Comparison of ENCODE assay signal across 1 cellular context in genomic region chr1:24558902-24559791, GRCh38.
A peak's percentile ranks its signal among the peaks of the same experiment; 100 is the strongest.
TF ChIP-seq lines count a peak whose summit lies in the region.

No MANE protein-coding gene starts in this region.

TF ChIP-seq in HepG2, 621 proteins besides CTCF, POLR2A, EP300 and RAD21 (continued from another document and continues in another):
- TF ChIP-seq ZBTB26 (CRISPR knock-in tag; IDR thresholded peaks at IDR 0.05; ENCODE audit: borderline replicate concordance) (peak; percentile 93; the same call in 1 of the 2 replicates), HOXA5 (CRISPR knock-in tag; IDR thresholded peaks at IDR 0.05) (peak; percentile 25; the same call in 1 of the 2 replicates), CC2D1A (CRISPR knock-in tag; IDR thresholded peaks at IDR 0.05) (no peak), LCORL (IDR thresholded peaks at IDR 0.05) (no peak), LCORL (CRISPR knock-in tag; IDR thresholded peaks at IDR 0.05) (peak; percentile 73; the same call in 1 of the 2 replicates), KLF16 (CRISPR knock-in tag; IDR thresholded peaks at IDR 0.05) (peak in 1 of 2 experiments; percentile 40; a peak in 1 of 4 replicates), SALL1 (CRISPR knock-in tag; IDR thresholded peaks at IDR 0.05) (peak; percentile 74), REST (IDR thresholded peaks at IDR 0.05; ENCODE audit: borderline replicate concordance in 1 of 2, low read depth in 1 of 2, low read length in 2 of 2) (peak in 1 of 2 experiments; percentile 52; a peak in 2 of 4 replicates), ZNF883 (CRISPR knock-in tag; IDR thresholded peaks at IDR 0.05; ENCODE audit: not compliant biosample characterization) (no peak), ZNF430 (CRISPR knock-in tag; IDR thresholded peaks at IDR 0.05) (peak; percentile 63; the same call in 1 of the 2 replicates), KAT8 (CRISPR knock-in tag; IDR thresholded peaks at IDR 0.05) (peak; percentile 66; the same call in 1 of the 2 replicates), MIER2 (CRISPR knock-in tag; IDR thresholded peaks at IDR 0.05) (peak; percentile 26; the same call in 1 of the 2 replicates), HMGXB4 (CRISPR knock-in tag; IDR thresholded peaks at IDR 0.05; ENCODE audit: borderline replicate concordance in 1 of 2, low read depth in 1 of 2) (0 out of 4 replicates have a peak, but pooled peaks of 1 of the 2 experiments have one; percentile 28), HDAC2 (CRISPR knock-in tag; IDR thresholded peaks at IDR 0.05) (peak; percentile 92), MEIS2 (CRISPR knock-in tag; IDR thresholded peaks at IDR 0.05) (0 out of 2 replicates have a peak, but pooled peaks have one; percentile 3), TBL1XR1 (IDR thresholded peaks at IDR 0.05; ENCODE audit: borderline replicate concordance, low read length, partially characterized antibody) (no peak), SP5 (CRISPR knock-in tag; IDR thresholded peaks at IDR 0.05; ENCODE audit: borderline replicate concordance, low read depth) (peak; percentile 59; the same call in 1 of the 2 replicates), MAFF (IDR thresholded peaks at IDR 0.05; ENCODE audit: low read depth, low read length) (no peak), CHD4 (IDR thresholded peaks at IDR 0.05; ENCODE audit: borderline replicate concordance, low read length) (peak; percentile 59; the same call in 1 of the 2 replicates), THAP11 (CRISPR knock-in tag; IDR thresholded peaks at IDR 0.05) (peak; percentile 52), ELF1 (CRISPR knock-in tag; IDR thresholded peaks at IDR 0.05) (peak; percentile 83), ZNF574 (CRISPR knock-in tag; IDR thresholded peaks at IDR 0.05) (peak; percentile 44; the same call in 1 of the 2 replicates), SOX13 (IDR thresholded peaks at IDR 0.05) (0 out of 2 replicates have a peak, but pooled peaks have one; percentile 18), SOX13 (CRISPR knock-in tag; conservative IDR thresholded peaks at IDR 0.05 in 1 of 2, IDR thresholded peaks at IDR 0.05 in 1 of 2) (peak in 1 of 2 experiments; percentile 89; a peak in 2 of 4 replicates), ZNF687 (CRISPR knock-in tag; IDR thresholded peaks at IDR 0.05) (peak; percentile 65), NCOA2 (CRISPR knock-in tag; IDR thresholded peaks at IDR 0.05) (peak; percentile 53; the same call in 1 of the 2 replicates), REXO4 (CRISPR knock-in tag; IDR thresholded peaks at IDR 0.05; ENCODE audit: borderline replicate concordance) (no peak), TCF7L2 (IDR thresholded peaks at IDR 0.05; ENCODE audit: low read depth, low read length) (no peak), ZNF510 (CRISPR knock-in tag; IDR thresholded peaks at IDR 0.05; ENCODE audit: low read depth) (0 out of 2 replicates have a peak, but pooled peaks have one; percentile 30), KLF12 (CRISPR knock-in tag; IDR thresholded peaks at IDR 0.05; ENCODE audit: borderline replicate concordance) (peak; percentile 70; the same call in 1 of the 2 replicates), MIXL1 (CRISPR knock-in tag; IDR thresholded peaks at IDR 0.05) (0 out of 2 replicates have a peak, but pooled peaks have one; percentile 43), SAP130 (CRISPR knock-in tag; IDR thresholded peaks at IDR 0.05; ENCODE audit: low read depth) (peak; percentile 44; the same call in 1 of the 2 replicates), TMF1 (CRISPR knock-in tag; IDR thresholded peaks at IDR 0.05; ENCODE audit: low read depth) (no peak), ZNF232 (CRISPR knock-in tag; IDR thresholded peaks at IDR 0.05; ENCODE audit: borderline replicate concordance) (0 out of 2 replicates have a peak, but pooled peaks have one; percentile 15), ZNF878 (CRISPR knock-in tag; IDR thresholded peaks at IDR 0.05) (peak; percentile 26; the same call in 1 of the 2 replicates), ZNF644 (CRISPR knock-in tag; IDR thresholded peaks at IDR 0.05; ENCODE audit: low read depth) (0 out of 2 replicates have a peak, but pooled peaks have one; percentile 49)
- TF ChIP-seq, protein P1, sequence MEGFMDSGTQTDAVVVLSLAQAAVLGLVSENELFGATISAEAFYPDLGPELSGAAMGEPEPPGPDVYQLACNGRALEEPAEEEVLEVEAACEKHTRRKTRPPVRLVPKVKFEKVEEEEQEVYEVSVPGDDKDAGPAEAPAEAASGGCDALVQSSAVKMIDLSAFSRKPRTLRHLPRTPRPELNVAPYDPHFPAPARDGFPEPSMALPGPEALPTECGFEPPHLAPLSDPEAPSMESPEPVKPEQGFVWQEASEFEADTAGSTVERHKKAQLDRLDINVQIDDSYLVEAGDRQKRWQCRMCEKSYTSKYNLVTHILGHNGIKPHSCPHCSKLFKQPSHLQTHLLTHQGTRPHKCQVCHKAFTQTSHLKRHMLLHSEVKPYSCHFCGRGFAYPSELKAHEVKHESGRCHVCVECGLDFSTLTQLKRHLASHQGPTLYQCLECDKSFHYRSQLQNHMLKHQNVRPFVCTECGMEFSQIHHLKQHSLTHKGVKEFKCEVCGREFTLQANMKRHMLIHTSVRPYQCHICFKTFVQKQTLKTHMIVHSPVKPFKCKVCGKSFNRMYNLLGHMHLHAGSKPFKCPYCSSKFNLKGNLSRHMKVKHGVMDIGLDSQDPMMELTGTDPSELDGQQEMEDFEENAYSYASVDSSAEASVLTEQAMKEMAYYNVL (CRISPR knock-in tag; IDR thresholded peaks at IDR 0.05; ENCODE audit: borderline replicate concordance), result peak; percentile 75; the same call in 1 of the 2 replicates
- TF ChIP-seq, protein P2, sequence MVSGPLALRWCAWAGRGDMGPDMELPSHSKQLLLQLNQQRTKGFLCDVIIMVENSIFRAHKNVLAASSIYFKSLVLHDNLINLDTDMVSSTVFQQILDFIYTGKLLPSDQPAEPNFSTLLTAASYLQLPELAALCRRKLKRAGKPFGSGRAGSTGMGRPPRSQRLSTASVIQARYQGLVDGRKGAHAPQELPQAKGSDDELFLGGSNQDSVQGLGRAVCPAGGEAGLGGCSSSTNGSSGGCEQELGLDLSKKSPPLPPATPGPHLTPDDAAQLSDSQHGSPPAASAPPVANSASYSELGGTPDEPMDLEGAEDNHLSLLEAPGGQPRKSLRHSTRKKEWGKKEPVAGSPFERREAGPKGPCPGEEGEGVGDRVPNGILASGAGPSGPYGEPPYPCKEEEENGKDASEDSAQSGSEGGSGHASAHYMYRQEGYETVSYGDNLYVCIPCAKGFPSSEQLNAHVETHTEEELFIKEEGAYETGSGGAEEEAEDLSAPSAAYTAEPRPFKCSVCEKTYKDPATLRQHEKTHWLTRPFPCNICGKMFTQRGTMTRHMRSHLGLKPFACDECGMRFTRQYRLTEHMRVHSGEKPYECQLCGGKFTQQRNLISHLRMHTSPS (CRISPR knock-in tag; IDR thresholded peaks at IDR 0.05; ENCODE audit: low read depth), result peak; percentile 44; the same call in 1 of the 2 replicates
- TF ChIP-seq, protein P3, sequence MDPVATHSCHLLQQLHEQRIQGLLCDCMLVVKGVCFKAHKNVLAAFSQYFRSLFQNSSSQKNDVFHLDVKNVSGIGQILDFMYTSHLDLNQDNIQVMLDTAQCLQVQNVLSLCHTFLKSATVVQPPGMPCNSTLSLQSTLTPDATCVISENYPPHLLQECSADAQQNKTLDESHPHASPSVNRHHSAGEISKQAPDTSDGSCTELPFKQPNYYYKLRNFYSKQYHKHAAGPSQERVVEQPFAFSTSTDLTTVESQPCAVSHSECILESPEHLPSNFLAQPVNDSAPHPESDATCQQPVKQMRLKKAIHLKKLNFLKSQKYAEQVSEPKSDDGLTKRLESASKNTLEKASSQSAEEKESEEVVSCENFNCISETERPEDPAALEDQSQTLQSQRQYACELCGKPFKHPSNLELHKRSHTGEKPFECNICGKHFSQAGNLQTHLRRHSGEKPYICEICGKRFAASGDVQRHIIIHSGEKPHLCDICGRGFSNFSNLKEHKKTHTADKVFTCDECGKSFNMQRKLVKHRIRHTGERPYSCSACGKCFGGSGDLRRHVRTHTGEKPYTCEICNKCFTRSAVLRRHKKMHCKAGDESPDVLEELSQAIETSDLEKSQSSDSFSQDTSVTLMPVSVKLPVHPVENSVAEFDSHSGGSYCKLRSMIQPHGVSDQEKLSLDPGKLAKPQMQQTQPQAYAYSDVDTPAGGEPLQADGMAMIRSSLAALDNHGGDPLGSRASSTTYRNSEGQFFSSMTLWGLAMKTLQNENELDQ (CRISPR knock-in tag; IDR thresholded peaks at IDR 0.05; ENCODE audit: borderline replicate concordance), result no peak
